1 cellular context compared by ENCODE assay signal in the genomic region with DNA sequence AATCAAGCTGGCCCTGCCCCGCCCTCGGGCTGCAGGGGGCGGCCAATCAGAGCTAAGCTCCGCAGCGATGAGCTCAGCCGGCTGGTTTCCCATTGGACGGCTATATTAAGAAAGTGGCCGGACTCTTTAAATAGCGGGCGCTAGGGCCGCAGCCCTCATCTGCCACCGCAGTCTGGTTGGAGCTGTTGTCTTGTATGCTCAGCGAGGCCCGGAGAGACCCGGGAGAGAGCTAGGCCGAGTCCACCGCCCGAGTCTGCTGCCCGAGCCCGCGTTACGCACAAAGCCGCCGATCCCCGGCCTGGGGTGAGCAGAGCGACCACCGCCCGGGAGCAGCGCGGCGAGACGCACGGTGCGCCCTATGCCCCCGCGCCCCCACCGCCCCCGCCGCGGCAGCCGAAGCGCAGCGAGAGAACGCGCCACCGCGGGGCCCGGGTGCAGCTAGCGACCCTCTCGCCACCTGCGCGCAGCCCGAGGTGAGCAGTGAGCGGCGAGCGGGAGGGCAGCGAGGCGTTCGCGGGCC.
TF ChIP-seq lines count a peak whose summit lies in the region.

A gene (plus strand): TSS at position 158 of the 520 bp plus-strand sequence. CDS start 392 bp downstream, outside the sequence.

TF ChIP-seq in HepG2, 621 proteins besides CTCF, POLR2A, EP300 and RAD21 (continued from another document and continues in another):
- TF ChIP-seq, protein P1, sequence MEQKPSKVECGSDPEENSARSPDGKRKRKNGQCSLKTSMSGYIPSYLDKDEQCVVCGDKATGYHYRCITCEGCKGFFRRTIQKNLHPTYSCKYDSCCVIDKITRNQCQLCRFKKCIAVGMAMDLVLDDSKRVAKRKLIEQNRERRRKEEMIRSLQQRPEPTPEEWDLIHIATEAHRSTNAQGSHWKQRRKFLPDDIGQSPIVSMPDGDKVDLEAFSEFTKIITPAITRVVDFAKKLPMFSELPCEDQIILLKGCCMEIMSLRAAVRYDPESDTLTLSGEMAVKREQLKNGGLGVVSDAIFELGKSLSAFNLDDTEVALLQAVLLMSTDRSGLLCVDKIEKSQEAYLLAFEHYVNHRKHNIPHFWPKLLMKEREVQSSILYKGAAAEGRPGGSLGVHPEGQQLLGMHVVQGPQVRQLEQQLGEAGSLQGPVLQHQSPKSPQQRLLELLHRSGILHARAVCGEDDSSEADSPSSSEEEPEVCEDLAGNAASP (CRISPR knock-in tag; IDR thresholded peaks at IDR 0.05; ENCODE audit: borderline replicate concordance) = peak; percentile 56
- TF ChIP-seq, protein P2, sequence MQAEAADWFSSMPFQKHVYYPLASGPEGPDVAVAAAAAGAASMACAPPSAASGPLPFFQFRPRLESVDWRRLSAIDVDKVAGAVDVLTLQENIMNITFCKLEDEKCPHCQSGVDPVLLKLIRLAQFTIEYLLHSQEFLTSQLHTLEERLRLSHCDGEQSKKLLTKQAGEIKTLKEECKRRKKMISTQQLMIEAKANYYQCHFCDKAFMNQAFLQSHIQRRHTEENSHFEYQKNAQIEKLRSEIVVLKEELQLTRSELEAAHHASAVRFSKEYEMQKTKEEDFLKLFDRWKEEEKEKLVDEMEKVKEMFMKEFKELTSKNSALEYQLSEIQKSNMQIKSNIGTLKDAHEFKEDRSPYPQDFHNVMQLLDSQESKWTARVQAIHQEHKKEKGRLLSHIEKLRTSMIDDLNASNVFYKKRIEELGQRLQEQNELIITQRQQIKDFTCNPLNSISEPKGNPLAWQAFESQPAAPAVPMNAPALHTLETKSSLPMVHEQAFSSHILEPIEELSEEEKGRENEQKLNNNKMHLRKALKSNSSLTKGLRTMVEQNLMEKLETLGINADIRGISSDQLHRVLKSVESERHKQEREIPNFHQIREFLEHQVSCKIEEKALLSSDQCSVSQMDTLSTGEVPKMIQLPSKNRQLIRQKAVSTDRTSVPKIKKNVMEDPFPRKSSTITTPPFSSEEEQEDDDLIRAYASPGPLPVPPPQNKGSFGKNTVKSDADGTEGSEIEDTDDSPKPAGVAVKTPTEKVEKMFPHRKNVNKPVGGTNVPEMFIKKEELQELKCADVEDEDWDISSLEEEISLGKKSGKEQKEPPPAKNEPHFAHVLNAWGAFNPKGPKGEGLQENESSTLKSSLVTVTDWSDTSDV (CRISPR knock-in tag; IDR thresholded peaks at IDR 0.05) = peak; percentile 62; the same call in 1 of the 2 replicates
- peak; percentile 99 for TF ChIP-seq RBFOX2 (IDR thresholded peaks at IDR 0.05; ENCODE audit: low read depth, low read length)
- TF ChIP-seq, protein P3, sequence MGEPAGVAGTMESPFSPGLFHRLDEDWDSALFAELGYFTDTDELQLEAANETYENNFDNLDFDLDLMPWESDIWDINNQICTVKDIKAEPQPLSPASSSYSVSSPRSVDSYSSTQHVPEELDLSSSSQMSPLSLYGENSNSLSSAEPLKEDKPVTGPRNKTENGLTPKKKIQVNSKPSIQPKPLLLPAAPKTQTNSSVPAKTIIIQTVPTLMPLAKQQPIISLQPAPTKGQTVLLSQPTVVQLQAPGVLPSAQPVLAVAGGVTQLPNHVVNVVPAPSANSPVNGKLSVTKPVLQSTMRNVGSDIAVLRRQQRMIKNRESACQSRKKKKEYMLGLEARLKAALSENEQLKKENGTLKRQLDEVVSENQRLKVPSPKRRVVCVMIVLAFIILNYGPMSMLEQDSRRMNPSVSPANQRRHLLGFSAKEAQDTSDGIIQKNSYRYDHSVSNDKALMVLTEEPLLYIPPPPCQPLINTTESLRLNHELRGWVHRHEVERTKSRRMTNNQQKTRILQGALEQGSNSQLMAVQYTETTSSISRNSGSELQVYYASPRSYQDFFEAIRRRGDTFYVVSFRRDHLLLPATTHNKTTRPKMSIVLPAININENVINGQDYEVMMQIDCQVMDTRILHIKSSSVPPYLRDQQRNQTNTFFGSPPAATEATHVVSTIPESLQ (CRISPR knock-in tag; conservative IDR thresholded peaks at IDR 0.05) = 0 out of 2 replicates have a peak, but pooled peaks have one; percentile 82
- 0 out of 2 replicates have a peak, but pooled peaks have one; percentile 40 for TF ChIP-seq FOXO1 (CRISPR knock-in tag; IDR thresholded peaks at IDR 0.05)
- TF ChIP-seq ZNF652 (CRISPR knock-in tag; IDR thresholded peaks at IDR 0.05; ENCODE audit: borderline replicate concordance, low read depth) = no peak
- peak; percentile 69 for TF ChIP-seq ZNF225 (CRISPR knock-in tag; IDR thresholded peaks at IDR 0.05)
- TF ChIP-seq, protein P4, sequence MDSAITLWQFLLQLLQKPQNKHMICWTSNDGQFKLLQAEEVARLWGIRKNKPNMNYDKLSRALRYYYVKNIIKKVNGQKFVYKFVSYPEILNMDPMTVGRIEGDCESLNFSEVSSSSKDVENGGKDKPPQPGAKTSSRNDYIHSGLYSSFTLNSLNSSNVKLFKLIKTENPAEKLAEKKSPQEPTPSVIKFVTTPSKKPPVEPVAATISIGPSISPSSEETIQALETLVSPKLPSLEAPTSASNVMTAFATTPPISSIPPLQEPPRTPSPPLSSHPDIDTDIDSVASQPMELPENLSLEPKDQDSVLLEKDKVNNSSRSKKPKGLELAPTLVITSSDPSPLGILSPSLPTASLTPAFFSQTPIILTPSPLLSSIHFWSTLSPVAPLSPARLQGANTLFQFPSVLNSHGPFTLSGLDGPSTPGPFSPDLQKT (CRISPR knock-in tag; IDR thresholded peaks at IDR 0.05; ENCODE audit: borderline replicate concordance) = peak; percentile 63; the same call in 1 of the 2 replicates
- TF ChIP-seq WIZ (CRISPR knock-in tag; IDR thresholded peaks at IDR 0.05) = no peak
- TF ChIP-seq ZNF607 (CRISPR knock-in tag; IDR thresholded peaks at IDR 0.05; ENCODE audit: borderline replicate concordance) = peak; percentile 92; the same call in 1 of the 2 replicates
- TF ChIP-seq ZNF558 (CRISPR knock-in tag; IDR thresholded peaks at IDR 0.05; ENCODE audit: borderline replicate concordance) = peak; percentile 65; the same call in 1 of the 2 replicates
- TF ChIP-seq HNRNPK (IDR thresholded peaks at IDR 0.05; ENCODE audit: low read depth, low read length, poor library complexity, severe bottlenecking) = peak; percentile 61
- TF ChIP-seq TEAD3 (CRISPR knock-in tag; optimal IDR thresholded peaks at IDR 0.05; ENCODE audit: borderline replicate concordance) = no peak
- TF ChIP-seq ZNF143 (CRISPR knock-in tag; IDR thresholded peaks at IDR 0.05) = no peak
- TF ChIP-seq RARG (CRISPR knock-in tag; IDR thresholded peaks at IDR 0.05; ENCODE audit: low read depth) = no peak; the same call in 1 of the 2 replicates
- peak; percentile 75; the same call in 2 of the 3 replicates for TF ChIP-seq MXI1 (IDR thresholded peaks at IDR 0.05; ENCODE audit: borderline replicate concordance, low read depth, low read length)
- peak; percentile 83 for TF ChIP-seq SRSF1 (optimal IDR thresholded peaks at IDR 0.05; ENCODE audit: low read depth, low read length)
- no peak for TF ChIP-seq NFE2 (CRISPR knock-in tag; IDR thresholded peaks at IDR 0.05)
- TF ChIP-seq, protein P5, sequence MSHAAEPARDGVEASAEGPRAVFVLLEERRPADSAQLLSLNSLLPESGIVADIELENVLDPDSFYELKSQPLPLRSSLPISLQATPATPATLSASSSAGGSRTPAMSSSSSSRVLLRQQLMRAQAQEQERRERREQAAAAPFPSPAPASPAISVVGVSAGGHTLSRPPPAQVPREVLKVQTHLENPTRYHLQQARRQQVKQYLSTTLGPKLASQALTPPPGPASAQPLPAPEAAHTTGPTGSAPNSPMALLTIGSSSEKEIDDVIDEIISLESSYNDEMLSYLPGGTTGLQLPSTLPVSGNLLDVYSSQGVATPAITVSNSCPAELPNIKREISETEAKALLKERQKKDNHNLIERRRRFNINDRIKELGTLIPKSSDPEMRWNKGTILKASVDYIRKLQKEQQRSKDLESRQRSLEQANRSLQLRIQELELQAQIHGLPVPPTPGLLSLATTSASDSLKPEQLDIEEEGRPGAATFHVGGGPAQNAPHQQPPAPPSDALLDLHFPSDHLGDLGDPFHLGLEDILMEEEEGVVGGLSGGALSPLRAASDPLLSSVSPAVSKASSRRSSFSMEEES (CRISPR knock-in tag; IDR thresholded peaks at IDR 0.05) = no peak
- no peak; the same call in 1 of the 2 replicates for TF ChIP-seq ZNF562 (CRISPR knock-in tag; IDR thresholded peaks at IDR 0.05; ENCODE audit: borderline replicate concordance)
- TF ChIP-seq XRCC5 (optimal IDR thresholded peaks at IDR 0.05; ENCODE audit: low read length) = peak; percentile 31
- no peak for TF ChIP-seq KDM3A (CRISPR knock-in tag; IDR thresholded peaks at IDR 0.05; ENCODE audit: low read depth)
- TF ChIP-seq, protein P6, sequence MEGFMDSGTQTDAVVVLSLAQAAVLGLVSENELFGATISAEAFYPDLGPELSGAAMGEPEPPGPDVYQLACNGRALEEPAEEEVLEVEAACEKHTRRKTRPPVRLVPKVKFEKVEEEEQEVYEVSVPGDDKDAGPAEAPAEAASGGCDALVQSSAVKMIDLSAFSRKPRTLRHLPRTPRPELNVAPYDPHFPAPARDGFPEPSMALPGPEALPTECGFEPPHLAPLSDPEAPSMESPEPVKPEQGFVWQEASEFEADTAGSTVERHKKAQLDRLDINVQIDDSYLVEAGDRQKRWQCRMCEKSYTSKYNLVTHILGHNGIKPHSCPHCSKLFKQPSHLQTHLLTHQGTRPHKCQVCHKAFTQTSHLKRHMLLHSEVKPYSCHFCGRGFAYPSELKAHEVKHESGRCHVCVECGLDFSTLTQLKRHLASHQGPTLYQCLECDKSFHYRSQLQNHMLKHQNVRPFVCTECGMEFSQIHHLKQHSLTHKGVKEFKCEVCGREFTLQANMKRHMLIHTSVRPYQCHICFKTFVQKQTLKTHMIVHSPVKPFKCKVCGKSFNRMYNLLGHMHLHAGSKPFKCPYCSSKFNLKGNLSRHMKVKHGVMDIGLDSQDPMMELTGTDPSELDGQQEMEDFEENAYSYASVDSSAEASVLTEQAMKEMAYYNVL (CRISPR knock-in tag; IDR thresholded peaks at IDR 0.05; ENCODE audit: borderline replicate concordance) = 0 out of 2 replicates have a peak, but pooled peaks have one; percentile 30
- no peak for TF ChIP-seq ZNF180 (CRISPR knock-in tag; IDR thresholded peaks at IDR 0.05; ENCODE audit: borderline replicate concordance, low read depth)
- TF ChIP-seq ZKSCAN5 (CRISPR knock-in tag; IDR thresholded peaks at IDR 0.05) = 0 out of 2 replicates have a peak, but pooled peaks have one; percentile 11
- peak; percentile 70 for TF ChIP-seq HNRNPLL (IDR thresholded peaks at IDR 0.05; ENCODE audit: low read depth, low read length, poor library complexity, severe bottlenecking)
- TF ChIP-seq AKAP8 (CRISPR knock-in tag; IDR thresholded peaks at IDR 0.05) = no peak; the same call in 1 of the 2 replicates
- TF ChIP-seq HOXA3 (CRISPR knock-in tag; IDR thresholded peaks at IDR 0.05) = peak; percentile 76
- peak; percentile 85 for TF ChIP-seq IRF2 (CRISPR knock-in tag; IDR thresholded peaks at IDR 0.05)
- TF ChIP-seq, protein P7, sequence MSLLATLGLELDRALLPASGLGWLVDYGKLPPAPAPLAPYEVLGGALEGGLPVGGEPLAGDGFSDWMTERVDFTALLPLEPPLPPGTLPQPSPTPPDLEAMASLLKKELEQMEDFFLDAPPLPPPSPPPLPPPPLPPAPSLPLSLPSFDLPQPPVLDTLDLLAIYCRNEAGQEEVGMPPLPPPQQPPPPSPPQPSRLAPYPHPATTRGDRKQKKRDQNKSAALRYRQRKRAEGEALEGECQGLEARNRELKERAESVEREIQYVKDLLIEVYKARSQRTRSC (CRISPR knock-in tag; IDR thresholded peaks at IDR 0.05; ENCODE audit: low read depth) = peak; percentile 63; the same call in 1 of the 2 replicates
- TF ChIP-seq ONECUT2 (CRISPR knock-in tag; IDR thresholded peaks at IDR 0.05) = no peak
- TF ChIP-seq, protein P8, sequence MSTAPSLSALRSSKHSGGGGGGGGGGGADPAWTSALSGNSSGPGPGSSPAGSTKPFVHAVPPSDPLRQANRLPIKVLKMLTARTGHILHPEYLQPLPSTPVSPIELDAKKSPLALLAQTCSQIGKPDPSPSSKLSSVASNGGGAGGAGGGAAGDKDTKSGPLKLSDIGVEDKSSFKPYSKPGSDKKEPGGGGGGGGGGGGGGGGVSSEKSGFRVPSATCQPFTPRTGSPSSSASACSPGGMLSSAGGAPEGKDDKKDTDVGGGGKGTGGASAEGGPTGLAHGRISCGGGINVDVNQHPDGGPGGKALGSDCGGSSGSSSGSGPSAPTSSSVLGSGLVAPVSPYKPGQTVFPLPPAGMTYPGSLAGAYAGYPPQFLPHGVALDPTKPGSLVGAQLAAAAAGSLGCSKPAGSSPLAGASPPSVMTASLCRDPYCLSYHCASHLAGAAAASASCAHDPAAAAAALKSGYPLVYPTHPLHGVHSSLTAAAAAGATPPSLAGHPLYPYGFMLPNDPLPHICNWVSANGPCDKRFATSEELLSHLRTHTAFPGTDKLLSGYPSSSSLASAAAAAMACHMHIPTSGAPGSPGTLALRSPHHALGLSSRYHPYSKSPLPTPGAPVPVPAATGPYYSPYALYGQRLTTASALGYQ (CRISPR knock-in tag; IDR thresholded peaks at IDR 0.05) = peak; percentile 49; the same call in 1 of the 2 replicates
- no peak for TF ChIP-seq SUZ12 (IDR thresholded peaks at IDR 0.05; ENCODE audit: low read depth, low read length)
- peak; percentile 90 for TF ChIP-seq AHR (CRISPR knock-in tag; IDR thresholded peaks at IDR 0.05)
- peak; percentile 97 for TF ChIP-seq HES4 (CRISPR knock-in tag; IDR thresholded peaks at IDR 0.05; ENCODE audit: borderline replicate concordance)
- TF ChIP-seq, protein P9, sequence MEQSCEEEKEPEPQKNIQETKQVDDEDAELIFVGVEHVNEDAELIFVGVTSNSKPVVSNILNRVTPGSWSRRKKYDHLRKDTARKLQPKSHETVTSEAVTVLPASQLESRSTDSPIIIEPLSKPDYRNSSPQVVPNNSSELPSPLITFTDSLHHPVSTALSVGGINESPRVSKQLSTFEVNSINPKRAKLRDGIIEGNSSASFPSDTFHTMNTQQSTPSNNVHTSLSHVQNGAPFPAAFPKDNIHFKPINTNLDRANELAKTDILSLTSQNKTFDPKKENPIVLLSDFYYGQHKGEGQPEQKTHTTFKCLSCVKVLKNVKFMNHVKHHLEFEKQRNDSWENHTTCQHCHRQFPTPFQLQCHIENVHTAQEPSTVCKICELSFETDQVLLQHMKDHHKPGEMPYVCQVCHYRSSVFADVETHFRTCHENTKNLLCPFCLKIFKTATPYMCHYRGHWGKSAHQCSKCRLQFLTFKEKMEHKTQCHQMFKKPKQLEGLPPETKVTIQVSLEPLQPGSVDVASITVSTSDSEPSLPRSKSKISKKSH (CRISPR knock-in tag; IDR thresholded peaks at IDR 0.05; ENCODE audit: borderline replicate concordance) = peak; percentile 84
- TF ChIP-seq MED13 (CRISPR knock-in tag; IDR thresholded peaks at IDR 0.05) = peak; percentile 94
- no peak for TF ChIP-seq NFRKB (IDR thresholded peaks at IDR 0.05)
- TF ChIP-seq, protein P10, sequence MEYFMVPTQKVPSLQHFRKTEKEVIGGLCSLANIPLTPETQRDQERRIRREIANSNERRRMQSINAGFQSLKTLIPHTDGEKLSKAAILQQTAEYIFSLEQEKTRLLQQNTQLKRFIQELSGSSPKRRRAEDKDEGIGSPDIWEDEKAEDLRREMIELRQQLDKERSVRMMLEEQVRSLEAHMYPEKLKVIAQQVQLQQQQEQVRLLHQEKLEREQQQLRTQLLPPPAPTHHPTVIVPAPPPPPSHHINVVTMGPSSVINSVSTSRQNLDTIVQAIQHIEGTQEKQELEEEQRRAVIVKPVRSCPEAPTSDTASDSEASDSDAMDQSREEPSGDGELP (IDR thresholded peaks at IDR 0.05; ENCODE audit: borderline replicate concordance, low read depth) = no peak
- TF ChIP-seq ZNF724P (CRISPR knock-in tag; IDR thresholded peaks at IDR 0.05; ENCODE audit: borderline replicate concordance) = peak; percentile 85
- TF ChIP-seq TRIM24 (CRISPR knock-in tag; IDR thresholded peaks at IDR 0.05) = no peak
